Comparison of ENCODE assay signal across 17 cellular contexts in genomic region chr11:78224906-78225420, GRCh38. TPM values are rescaled to one million over a fixed set of nuclear protein-coding genes. Genes with fewer than 3 reads are reported as not detected.
A peak's percentile ranks its signal among the peaks of the same experiment; 100 is the strongest.
DNase-seq lines count a peak whose midpoint lies in the region; ATAC-seq lines count a peak whose summit lies in the region.
"Had no signal": no experiment of that assay in that cellular context is flagged by ENCODE, and none has a peak within 500 bp of the region (broad histone marks: within the 10 kb centered on the region; RNA-seq: fewer than 3 reads in every experiment).

No MANE protein-coding gene starts in this region.

- H3K27me3 Mint-ChIP-seq in activated T-cell treated with anti-CD3 and anti-CD28 coated beads, Interleukin-2, amount 50 U/mL, for 72 hours (ENCODE audit: low read depth) = no peaks in the 10 kb centered on the region
- H3K27me3 Mint-ChIP-seq in T-helper 17 cell = no peaks in the 10 kb centered on the region
- H3K27me3 Mint-ChIP-seq in dendritic cell treated with granulocyte-macrophage colony-stimulating factor and Interleukin-4, amounts not matched to agents 40 ng/mL and 50 ng/mL, for 4 days = no peaks in the 10 kb centered on the region
- no peaks in the 10 kb centered on the region for H3K27me3 Mint-ChIP-seq in stimulated activated memory B cell treated with anti-CD40 and anti-IgM and Interleukin-4, amounts not matched to agents 10 μg/mL and 1 μg/mL and 100 μg/mL, for 72 hours

- intact Hi-C loops in dendritic cell treated with granulocyte-macrophage colony-stimulating factor and Interleukin-4, amounts not matched to agents 40 ng/mL and 50 ng/mL, for 4 days (cut with micrococcal nuclease) = loop anchor here (5.0 kb wide), 2 partner anchors 192 to 207 kb away; partner anchors contain the start of gene GAB2

- H3K27ac Mint-ChIP-seq in activated T-cell treated with anti-CD3 and anti-CD28 coated beads, Interleukin-2, amount 50 U/mL, for 72 hours = peak overlapping the region; percentile 3
- peak overlapping the region; percentile 5 for H3K27ac Mint-ChIP-seq in T-helper 17 cell
- peak overlapping the region; percentile 51 for H3K27ac Mint-ChIP-seq in dendritic cell treated with granulocyte-macrophage colony-stimulating factor and Interleukin-4, amounts not matched to agents 40 ng/mL and 50 ng/mL, for 4 days
- peak overlapping the region; percentile 67 for H3K27ac Mint-ChIP-seq in stimulated activated memory B cell treated with anti-CD40 and anti-IgM and Interleukin-4, amounts not matched to agents 10 μg/mL and 1 μg/mL and 100 μg/mL, for 72 hours

- peaks cover 73% of the 10 kb centered on the region for H3K4me1 Mint-ChIP-seq in activated T-cell treated with anti-CD3 and anti-CD28 coated beads, Interleukin-2, amount 50 U/mL, for 72 hours (ENCODE audit: low read depth)
- peaks cover 21% of the 10 kb centered on the region for H3K4me1 Mint-ChIP-seq in T-helper 17 cell
- H3K4me1 Mint-ChIP-seq in dendritic cell treated with granulocyte-macrophage colony-stimulating factor and Interleukin-4, amounts not matched to agents 40 ng/mL and 50 ng/mL, for 4 days (ENCODE audit: low read depth) = peaks cover 15% of the 10 kb centered on the region
- peaks cover 46% of the 10 kb centered on the region for H3K4me1 Mint-ChIP-seq in stimulated activated memory B cell treated with anti-CD40 and anti-IgM and Interleukin-4, amounts not matched to agents 10 μg/mL and 1 μg/mL and 100 μg/mL, for 72 hours

- peaks cover 16 to 21% of the 10 kb centered on the region in 2 donors for H3K36me3 Mint-ChIP-seq in activated T-cell treated with anti-CD3 and anti-CD28 coated beads, Interleukin-2, amount 50 U/mL, for 72 hours (ENCODE audit: insufficient read depth in 2 of 2)
- peaks cover 10% of the 10 kb centered on the region for H3K36me3 Mint-ChIP-seq in T-helper 17 cell (ENCODE audit: low read depth)
- H3K36me3 Mint-ChIP-seq in dendritic cell treated with granulocyte-macrophage colony-stimulating factor and Interleukin-4, amounts not matched to agents 40 ng/mL and 50 ng/mL, for 4 days (ENCODE audit: low read depth) = peaks cover 86% of the 10 kb centered on the region
- peaks cover 35% of the 10 kb centered on the region for H3K36me3 Mint-ChIP-seq in stimulated activated memory B cell treated with anti-CD40 and anti-IgM and Interleukin-4, amounts not matched to agents 10 μg/mL and 1 μg/mL and 100 μg/mL, for 72 hours

- DNase-seq in activated T-cell treated with anti-CD3 and anti-CD28 coated beads, Interleukin-2, amount 50 U/mL, for 72 hours = peak; percentile 28 to 32
- no peak for DNase-seq in activated T-cell treated with anti-CD3 and anti-CD28 coated beads, Interleukin-2, amount 50 U/mL, for 1 hour
- no peak for DNase-seq in T-helper 17 cell
- DNase-seq in stimulated activated CD4-positive, alpha-beta T cell treated with anti-CD3 and anti-CD28 coated beads, Interleukin-4, amount 100 ng/mL, for 4 hours = no peak
- DNase-seq: ACHN, AML-193, Caco-2, DMS153, EL, NCI-H1417 treated with DMSO at 0.1 percent for 48 hours, NCI-H2081, NCI-H748 treated with DMSO at 0.1 percent for 48 hours, PC-3 had no signal

- H3K4me3 Mint-ChIP-seq in activated T-cell treated with anti-CD3 and anti-CD28 coated beads, Interleukin-2, amount 50 U/mL, for 72 hours = peak overlapping the region in 1 of 2 donors; percentile 6
- no peak overlapping the region for H3K4me3 Mint-ChIP-seq in T-helper 17 cell
- no peak overlapping the region for H3K4me3 Mint-ChIP-seq in dendritic cell treated with granulocyte-macrophage colony-stimulating factor and Interleukin-4, amounts not matched to agents 40 ng/mL and 50 ng/mL, for 4 days
- no peak overlapping the region for H3K4me3 Mint-ChIP-seq in stimulated activated memory B cell treated with anti-CD40 and anti-IgM and Interleukin-4, amounts not matched to agents 10 μg/mL and 1 μg/mL and 100 μg/mL, for 72 hours

- no peaks in the 10 kb centered on the region for H3K9me3 ChIP-seq in T-helper 17 cell (ENCODE audit: control insufficient read depth, low read length, poor library complexity, severe bottlenecking)
- H3K9me3 ChIP-seq: Caco-2 had no signal

- H3K9me3 Mint-ChIP-seq in activated T-cell treated with anti-CD3 and anti-CD28 coated beads, Interleukin-2, amount 50 U/mL, for 72 hours = peaks cover 0 to 2% of the 10 kb centered on the region in 2 donors
- H3K9me3 Mint-ChIP-seq in dendritic cell treated with granulocyte-macrophage colony-stimulating factor and Interleukin-4, amounts not matched to agents 40 ng/mL and 50 ng/mL, for 4 days = no peaks in the 10 kb centered on the region
- no peaks in the 10 kb centered on the region for H3K9me3 Mint-ChIP-seq in stimulated activated memory B cell treated with anti-CD40 and anti-IgM and Interleukin-4, amounts not matched to agents 10 μg/mL and 1 μg/mL and 100 μg/mL, for 72 hours

- ATAC-seq in activated T-cell treated with anti-CD3 and anti-CD28 coated beads, Interleukin-2, amount 50 U/mL, for 72 hours (replicated peaks in 1 of 2) = peak; percentile 49 to 64
- ATAC-seq in T-helper 17 cell (no peak), HG02623 (IDR thresholded peaks at IDR 0.05; ENCODE audit: unreplicated experiment) (no peak)
- no peak for ATAC-seq in stimulated activated memory B cell treated with anti-CD40 and anti-IgM and Interleukin-4, amounts not matched to agents 10 μg/mL and 1 μg/mL and 100 μg/mL, for 72 hours
- ATAC-seq: K562, PC-3 had no signal

RNA-seq across cellular contexts. Expression of gene USP35, which starts 36.2 kb away (rescaled TPM):
- total RNA-seq in activated T-cell treated with anti-CD3 and anti-CD28 coated beads, Interleukin-2, amount 50 U/mL, for 72 hours = 10 to 100 TPM; 17.3 to 18.9 TPM
- 10 to 100 TPM; 10.5 to 13.4 TPM for total RNA-seq in T-helper 17 cell

RNA-seq across cellular contexts. Expression of gene KCTD21, which starts 36.5 kb away (rescaled TPM):
- total RNA-seq in activated T-cell treated with anti-CD3 and anti-CD28 coated beads, Interleukin-2, amount 50 U/mL, for 72 hours = 10 to 100 TPM; 22.4 to 31.8 TPM
- total RNA-seq in T-helper 17 cell = 1 to 10 TPM; 2.4 to 4.0 TPM

Comparison
In these comparisons a context has a peak if more than half of its experiments do, and no peak if none do; other contexts are left out.
1. DNase-seq: peak in activated T-cell treated with anti-CD3 and anti-CD28 coated beads, Interleukin-2, amount 50 U/mL, for 72 hours (2 of 2); none in activated T-cell treated with anti-CD3 and anti-CD28 coated beads, Interleukin-2, amount 50 U/mL, for 1 hour (single experiment), T-helper 17 cell (0 of 3) and stimulated activated CD4-positive, alpha-beta T cell treated with anti-CD3 and anti-CD28 coated beads, Interleukin-4, amount 100 ng/mL, for 4 hours (0 of 2).
2. ATAC-seq: peak in activated T-cell treated with anti-CD3 and anti-CD28 coated beads, Interleukin-2, amount 50 U/mL, for 72 hours (2 of 2); none in T-helper 17 cell (single experiment), stimulated activated memory B cell treated with anti-CD40 and anti-IgM and Interleukin-4, amounts not matched to agents 10 μg/mL and 1 μg/mL and 100 μg/mL, for 72 hours (single experiment) and HG02623 (single experiment).
3. H3K27ac Mint-ChIP-seq: peak in every context shown above with its lines; median percentile 67 in stimulated activated memory B cell treated with anti-CD40 and anti-IgM and Interleukin-4, amounts not matched to agents 10 μg/mL and 1 μg/mL and 100 μg/mL, for 72 hours; 51 in dendritic cell treated with granulocyte-macrophage colony-stimulating factor and Interleukin-4, amounts not matched to agents 40 ng/mL and 50 ng/mL, for 4 days; 5 in T-helper 17 cell; 3 in activated T-cell treated with anti-CD3 and anti-CD28 coated beads, Interleukin-2, amount 50 U/mL, for 72 hours.
4. RNA of gene KCTD21, which starts 36.5 kb away (total RNA-seq): 22.4 to 31.8 TPM in activated T-cell treated with anti-CD3 and anti-CD28 coated beads, Interleukin-2, amount 50 U/mL, for 72 hours; 2.4 to 4.0 TPM in T-helper 17 cell; every median in the first group is over 4 times any median in the second.